In genomic region chr2:231037202-231037730, GRCh38 we compare ENCODE assay signal across 1 cellular context.
TF ChIP-seq lines count a peak whose summit lies in the region.

Gene C2orf72 (plus strand): TSS chr2:231037523. CDS start chr2:231037566, 43 bp downstream.

TF ChIP-seq in HepG2, 621 proteins besides CTCF, POLR2A, EP300 and RAD21 (continued from another document):
- TF ChIP-seq THAP8 (CRISPR knock-in tag; IDR thresholded peaks at IDR 0.05; ENCODE audit: borderline replicate concordance) (no peak), JUNB (CRISPR knock-in tag; IDR thresholded peaks at IDR 0.05; ENCODE audit: borderline replicate concordance) (no peak), ZNF235 (CRISPR knock-in tag; IDR thresholded peaks at IDR 0.05; ENCODE audit: borderline replicate concordance) (no peak), CENPT (CRISPR knock-in tag; IDR thresholded peaks at IDR 0.05; ENCODE audit: low read depth) (no peak), ZNF354B (CRISPR knock-in tag; IDR thresholded peaks at IDR 0.05) (no peak), TOE1 (CRISPR knock-in tag; IDR thresholded peaks at IDR 0.05) (no peak), ADNP (CRISPR knock-in tag; IDR thresholded peaks at IDR 0.05) (peak; percentile 48; the same call in 1 of the 2 replicates), GATAD2A (CRISPR knock-in tag; IDR thresholded peaks at IDR 0.05) (no peak), KMT2B (CRISPR knock-in tag; IDR thresholded peaks at IDR 0.05) (no peak), NPAS2 (CRISPR knock-in tag; IDR thresholded peaks at IDR 0.05; ENCODE audit: borderline replicate concordance) (no peak), SIX1 (CRISPR knock-in tag; IDR thresholded peaks at IDR 0.05; ENCODE audit: borderline replicate concordance) (no peak), CHCHD3 (CRISPR knock-in tag; IDR thresholded peaks at IDR 0.05) (no peak), ZNF335 (CRISPR knock-in tag; IDR thresholded peaks at IDR 0.05) (no peak), ZNF660 (CRISPR knock-in tag; IDR thresholded peaks at IDR 0.05; ENCODE audit: borderline replicate concordance, low read depth) (no peak), HNF4A (CRISPR knock-in tag; IDR thresholded peaks at IDR 0.05) (no peak), RERE (CRISPR knock-in tag; IDR thresholded peaks at IDR 0.05; ENCODE audit: low read depth) (no peak), KDM4B (CRISPR knock-in tag; IDR thresholded peaks at IDR 0.05) (no peak), GZF1 (CRISPR knock-in tag; IDR thresholded peaks at IDR 0.05) (no peak), NFIB (CRISPR knock-in tag; IDR thresholded peaks at IDR 0.05; ENCODE audit: borderline replicate concordance) (no peak), CHD4 (IDR thresholded peaks at IDR 0.05; ENCODE audit: borderline replicate concordance, low read length) (peak; percentile 56; the same call in 1 of the 2 replicates)
- TF ChIP-seq, protein P1, sequence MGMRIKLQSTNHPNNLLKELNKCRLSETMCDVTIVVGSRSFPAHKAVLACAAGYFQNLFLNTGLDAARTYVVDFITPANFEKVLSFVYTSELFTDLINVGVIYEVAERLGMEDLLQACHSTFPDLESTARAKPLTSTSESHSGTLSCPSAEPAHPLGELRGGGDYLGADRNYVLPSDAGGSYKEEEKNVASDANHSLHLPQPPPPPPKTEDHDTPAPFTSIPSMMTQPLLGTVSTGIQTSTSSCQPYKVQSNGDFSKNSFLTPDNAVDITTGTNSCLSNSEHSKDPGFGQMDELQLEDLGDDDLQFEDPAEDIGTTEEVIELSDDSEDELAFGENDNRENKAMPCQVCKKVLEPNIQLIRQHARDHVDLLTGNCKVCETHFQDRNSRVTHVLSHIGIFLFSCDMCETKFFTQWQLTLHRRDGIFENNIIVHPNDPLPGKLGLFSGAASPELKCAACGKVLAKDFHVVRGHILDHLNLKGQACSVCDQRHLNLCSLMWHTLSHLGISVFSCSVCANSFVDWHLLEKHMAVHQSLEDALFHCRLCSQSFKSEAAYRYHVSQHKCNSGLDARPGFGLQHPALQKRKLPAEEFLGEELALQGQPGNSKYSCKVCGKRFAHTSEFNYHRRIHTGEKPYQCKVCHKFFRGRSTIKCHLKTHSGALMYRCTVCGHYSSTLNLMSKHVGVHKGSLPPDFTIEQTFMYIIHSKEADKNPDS (CRISPR knock-in tag; IDR thresholded peaks at IDR 0.05) = no peak
